8 cellular contexts compared by ENCODE assay signal in genomic region chr9:37371565-37372464, GRCh38. TPM values are rescaled to one million over a fixed set of nuclear protein-coding genes. Genes with fewer than 3 reads are reported as not detected.
DNase-seq lines count a peak whose midpoint lies in the region; ATAC-seq and TF ChIP-seq lines count a peak whose summit lies in the region.

No MANE protein-coding gene starts in this region.

- no peak overlapping the region for H3K4me3 ChIP-seq in Caco-2 (ENCODE audit: low read depth, low read length)

- DNase-seq in KBM-7, result peak; percentile 38
- DNase-seq in islet precursor cell, result peak; percentile 59
- DNase-seq in CD14-positive monocyte (ENCODE audit: low spot score), result no peak
- no peak for DNase-seq in SW 1271 (lab: John Stamatoyannopoulos, UW)
- no peak for DNase-seq in Caco-2
- no peak for DNase-seq in mesothelial cell of epicardium (ENCODE audit: low spot score in 2 of 2, unreplicated experiment in 2 of 2)

- no peaks in the 10 kb centered on the region for H3K4me1 ChIP-seq in Caco-2

- peaks cover 3% of the 10 kb centered on the region for H3K4me1 Mint-ChIP-seq in CD14-positive monocyte
- no peaks in the 10 kb centered on the region for H3K4me1 Mint-ChIP-seq in Caco-2 (ENCODE audit: low read depth, unreplicated experiment)
- peaks cover 5% of the 10 kb centered on the region for H3K4me1 Mint-ChIP-seq in mesothelial cell of epicardium

- intact Hi-C loops in CD14-positive monocyte (cut with micrococcal nuclease), result no loop called here
- intact Hi-C loops in Caco-2 (cut with micrococcal nuclease; ENCODE audit: unreplicated experiment), result no loop called here

- no peaks in the 10 kb centered on the region for H3K36me3 ChIP-seq in Caco-2 (ENCODE audit: control insufficient read depth, insufficient read depth, low read length)

- H3K4me3 Mint-ChIP-seq in CD14-positive monocyte (no peak overlapping the region), Caco-2 (ENCODE audit: unreplicated experiment) (no peak overlapping the region), mesothelial cell of epicardium (no peak overlapping the region)

- H3K9me3 ChIP-seq in Caco-2, result no peaks in the 10 kb centered on the region

- no TSS peak for BruUV-seq in Caco-2 (replicated peaks; lab: Mats Ljungman, UMichigan)

- CTCF ChIA-PET in Caco-2 (lab: Charles Lee), result no interaction called here

- in situ Hi-C loops in KBM-7 (cut with MboI; ENCODE audit: low pct_unique_long_range_greater_than_20kb, low sequenced_read_pairs), result no loop called here

- POLR2A ChIA-PET in Caco-2 (lab: Charles Lee), result no interaction called here

- H3K36me3 Mint-ChIP-seq in CD14-positive monocyte, result no peaks in the 10 kb centered on the region
- H3K36me3 Mint-ChIP-seq in Caco-2 (ENCODE audit: insufficient read depth, unreplicated experiment), result peaks cover 8% of the 10 kb centered on the region
- no peaks in the 10 kb centered on the region for H3K36me3 Mint-ChIP-seq in mesothelial cell of epicardium

- ATAC-seq in GM18861 (IDR thresholded peaks at IDR 0.05; ENCODE audit: unreplicated experiment), result peak; percentile 11
- peak; percentile 13 for ATAC-seq in GM21737 (IDR thresholded peaks at IDR 0.05; ENCODE audit: unreplicated experiment)

- no peaks in the 10 kb centered on the region for H3K27me3 ChIP-seq in Caco-2 (replicated peaks; ENCODE audit: control insufficient read depth, insufficient read depth, low read length)

- H3K27ac Mint-ChIP-seq in CD14-positive monocyte (no peak overlapping the region), Caco-2 (ENCODE audit: unreplicated experiment) (no peak overlapping the region), mesothelial cell of epicardium (no peak overlapping the region)

- H3K27me3 Mint-ChIP-seq in CD14-positive monocyte (ENCODE audit: low read depth in 3 of 3) (peaks cover 2 to 8% (median 3%) of the 10 kb centered on the region in 3 donors), Caco-2 (ENCODE audit: insufficient read depth, unreplicated experiment) (peaks cover 3% of the 10 kb centered on the region), mesothelial cell of epicardium (ENCODE audit: low read depth) (peaks cover 3% of the 10 kb centered on the region)

- H3K9me3 Mint-ChIP-seq in CD14-positive monocyte (peaks cover 0 to 1% (median 0%) of the 10 kb centered on the region in 7 donors), Caco-2 (ENCODE audit: unreplicated experiment) (no peaks in the 10 kb centered on the region), mesothelial cell of epicardium (no peaks in the 10 kb centered on the region)

- TF ChIP-seq CTCF in CD14-positive monocyte (IDR thresholded peaks at IDR 0.05), result no peak
- TF ChIP-seq CTCF in Caco-2 (IDR thresholded peaks at IDR 0.05; ENCODE audit: insufficient read depth in 1 of 2, low read depth in 1 of 2, low read length in 1 of 2, severe bottlenecking in 1 of 2, unreplicated experiment in 1 of 2), result no peak
- TF ChIP-seq CTCF in mesothelial cell of epicardium (IDR thresholded peaks at IDR 0.05; ENCODE audit: unreplicated experiment), result no peak

RNA-seq across cellular contexts. Expression of gene GRHPR, which starts 50.7 kb away (rescaled TPM):
- polyA plus RNA-seq in CD14-positive monocyte, result 10 to 100 TPM; 80.9 to 96.6 TPM
- total RNA-seq in Caco-2 (2022) (76.9 and 82.5 TPM in 2 replicates), mesothelial cell of epicardium (99.5 to 106 TPM (median 102 TPM) in 3 replicates)

Comparison
In these comparisons a context has a peak if more than half of its experiments do, and no peak if none do; other contexts are left out.
1. DNase-seq: peak in KBM-7 (single experiment) and islet precursor cell (single experiment); none in CD14-positive monocyte (single experiment), SW 1271 (0 of 2), Caco-2 (0 of 2) and mesothelial cell of epicardium (0 of 2).